Comparison of ENCODE assay signal across 21 cellular contexts in genomic region chr9:116166713-116167112, GRCh38. TPM values are rescaled to one million over a fixed set of nuclear protein-coding genes. Genes with fewer than 3 reads are reported as not detected.
DNase-seq lines count a peak whose midpoint lies in the region; ATAC-seq, FAIRE-seq and TF ChIP-seq lines count a peak whose summit lies in the region.
"Had no signal": no experiment of that assay in that cellular context is flagged by ENCODE, and none has a peak within 500 bp of the region (broad histone marks: within the 10 kb centered on the region; RNA-seq: fewer than 3 reads in every experiment).

No MANE protein-coding gene starts in this region.

- no peak overlapping the region for H3K27ac ChIP-seq in DOHH2 (ENCODE audit: low read depth, low read length)
- H3K27ac ChIP-seq in foreskin keratinocyte = no peak overlapping the region
- no peak overlapping the region for H3K27ac ChIP-seq in spleen
- H3K27ac ChIP-seq: BLaER1, heart right ventricle had no signal

- H3K9ac ChIP-seq in adipocyte (ENCODE audit: low read length) = no peak overlapping the region
- H3K9ac ChIP-seq: BLaER1 had no signal

- no peaks in the 10 kb centered on the region for H3F3A ChIP-seq in DOHH2 (ENCODE audit: control insufficient read depth, insufficient read depth)

- H3K4me1 ChIP-seq in DOHH2 (ENCODE audit: control insufficient read depth, low read length) = no peaks in the 10 kb centered on the region
- peaks cover 29% of the 10 kb centered on the region for H3K4me1 ChIP-seq in adipocyte (ENCODE audit: control insufficient read depth, insufficient read depth, low read length)
- no peaks in the 10 kb centered on the region for H3K4me1 ChIP-seq in foreskin keratinocyte
- H3K4me1 ChIP-seq in spleen = no peaks in the 10 kb centered on the region
- H3K4me1 ChIP-seq: BLaER1 had no signal

- no peaks in the 10 kb centered on the region for H4K20me1 ChIP-seq in DOHH2 (ENCODE audit: control insufficient read depth, insufficient read depth, low read depth, low read length)
- H4K20me1 ChIP-seq: BLaER1 had no signal

- no peak overlapping the region for H3K4me3 Mint-ChIP-seq in HFFc6
- H3K4me3 Mint-ChIP-seq: activated naive CD4-positive, alpha-beta T cell treated with anti-CD3 and anti-CD28 coated beads, Interleukin-2, amount 50 U/mL, for 24 hours; stimulated activated naive CD8-positive, alpha-beta T cell treated with anti-CD3 and anti-CD28 coated beads, Interleukin-15, Interleukin-2, amounts not matched to agents 100 ng/mL and 50 ng/mL, for 24 hours had no signal

- H3K27me3 ChIP-seq in DOHH2 (ENCODE audit: control insufficient read depth, low read length) (peaks cover 3% of the 10 kb centered on the region; the same call in 1 of the 2 replicates), adipocyte (replicated peaks; ENCODE audit: control insufficient read depth, insufficient read depth, low read length) (no peaks in the 10 kb centered on the region), foreskin keratinocyte (peaks cover 21% of the 10 kb centered on the region), MG63 (no peaks in the 10 kb centered on the region), spleen (replicated peaks in 1 of 7) (no peaks in the 10 kb centered on the region)
- H3K27me3 ChIP-seq: BLaER1, heart right ventricle had no signal

- 90 to 92% (median 91%) methylated on average over 1 of the region's 1 CpG for WGBS in spleen, 5 donors

- no peaks in the 10 kb centered on the region for H3K36me3 ChIP-seq in DOHH2 (ENCODE audit: control insufficient read depth, low read length)
- H3K36me3 ChIP-seq in adipocyte (ENCODE audit: control insufficient read depth, insufficient read depth, low read length, severe bottlenecking) = no peaks in the 10 kb centered on the region
- H3K36me3 ChIP-seq in MG63 = no peaks in the 10 kb centered on the region
- no peaks in the 10 kb centered on the region for H3K36me3 ChIP-seq in spleen
- H3K36me3 ChIP-seq: BLaER1, heart right ventricle had no signal

- no peak for TF ChIP-seq POLR2A in spleen (IDR thresholded peaks at IDR 0.05)
- no peak for TF ChIP-seq POLR2A in GM12892 (IDR thresholded peaks at IDR 0.05; ENCODE audit: low read depth, low read length)

- H3K9me3 Mint-ChIP-seq in HFFc6 = no peaks in the 10 kb centered on the region
- H3K9me3 Mint-ChIP-seq: activated naive CD4-positive, alpha-beta T cell treated with anti-CD3 and anti-CD28 coated beads, Interleukin-2, amount 50 U/mL, for 24 hours; stimulated activated naive CD8-positive, alpha-beta T cell treated with anti-CD3 and anti-CD28 coated beads, Interleukin-15, Interleukin-2, amounts not matched to agents 100 ng/mL and 50 ng/mL, for 24 hours had no signal

- H3K4me2 ChIP-seq in DOHH2 (ENCODE audit: low read length) = no peak overlapping the region
- H3K4me2 ChIP-seq: BLaER1 had no signal

- H3K4me3 ChIP-seq in DOHH2 (ENCODE audit: low read length) (no peak overlapping the region), adipocyte (ENCODE audit: low read length) (no peak overlapping the region), MG63 (no peak overlapping the region), spleen (no peak overlapping the region)
- H3K4me3 ChIP-seq: BLaER1, heart right ventricle, mucosa of descending colon had no signal

- no peak for ATAC-seq in foreskin keratinocyte
- no peak for ATAC-seq in HG03175 (IDR thresholded peaks at IDR 0.05; ENCODE audit: unreplicated experiment)
- ATAC-seq: heart right ventricle, mucosa of descending colon had no signal

- H3K9me3 ChIP-seq in DOHH2 (ENCODE audit: control insufficient read depth, insufficient read depth, low read length) (no peaks in the 10 kb centered on the region), adipocyte (ENCODE audit: control insufficient read depth, low read length) (no peaks in the 10 kb centered on the region), MG63 (no peaks in the 10 kb centered on the region; the same call in 1 of the 2 replicates), spleen (no peaks in the 10 kb centered on the region)
- H3K9me3 ChIP-seq: BLaER1, heart right ventricle, mucosa of descending colon had no signal

- H3K4me1 Mint-ChIP-seq in HFFc6 (ENCODE audit: low read depth) = peaks cover 14% of the 10 kb centered on the region
- H3K4me1 Mint-ChIP-seq: activated naive CD4-positive, alpha-beta T cell treated with anti-CD3 and anti-CD28 coated beads, Interleukin-2, amount 50 U/mL, for 24 hours had no signal

- no peak for FAIRE-seq in GM12892 (lab: Jason Lieb, UNC)
- FAIRE-seq: GM12891, small intestine, urothelium cell line had no signal

- H3K27me3 Mint-ChIP-seq in HFFc6 (ENCODE audit: insufficient read depth) = peaks cover 1% of the 10 kb centered on the region; the same call in 1 of the 2 replicates
- H3K27me3 Mint-ChIP-seq: stimulated activated naive CD8-positive, alpha-beta T cell treated with anti-CD3 and anti-CD28 coated beads, Interleukin-15, Interleukin-2, amounts not matched to agents 100 ng/mL and 50 ng/mL, for 24 hours had no signal

- no peaks in the 10 kb centered on the region for H3K9me2 ChIP-seq in DOHH2 (replicated peaks; ENCODE audit: control insufficient read depth, low read length)

- TF ChIP-seq CTCF in DOHH2 (IDR thresholded peaks at IDR 0.05; ENCODE audit: low read depth, low read length, poor library complexity, severe bottlenecking) (peak; percentile 60), HFFc6 (IDR thresholded peaks at IDR 0.05) (peak; percentile 71), foreskin keratinocyte (conservative IDR thresholded peaks at IDR 0.05) (peak; percentile 51), spleen (IDR thresholded peaks at IDR 0.05 in 8 of 11, conservative IDR thresholded peaks at IDR 0.05 in 3 of 11) (no peak)

- intact Hi-C loops in spleen (cut with DNase I; ENCODE audit: low total_unique reads) = no loop called here

- no peak overlapping the region for H3K27ac Mint-ChIP-seq in HFFc6
- H3K27ac Mint-ChIP-seq: activated naive CD4-positive, alpha-beta T cell treated with anti-CD3 and anti-CD28 coated beads, Interleukin-2, amount 50 U/mL, for 24 hours; stimulated activated naive CD8-positive, alpha-beta T cell treated with anti-CD3 and anti-CD28 coated beads, Interleukin-15, Interleukin-2, amounts not matched to agents 100 ng/mL and 50 ng/mL, for 24 hours had no signal

- H3K79me2 ChIP-seq in DOHH2 (ENCODE audit: control insufficient read depth, low read length) = no peaks in the 10 kb centered on the region

- DNase-seq in HFFc6 = no peak
- DNase-seq in adipocyte (ENCODE audit: low read depth) = peak; percentile 49
- no peak for DNase-seq in foreskin keratinocyte
- DNase-seq in MG63 = no peak
- no peak for DNase-seq in spleen
- no peak for DNase-seq in GM12892 (ENCODE audit: insufficient read length)
- DNase-seq: central memory CD4-positive, alpha-beta T cell; heart right ventricle; mucosa of descending colon; NCI-H1694; NCI-H446 treated with DMSO at 0.1 percent for 48 hours; occipital lobe; small intestine had no signal

- no peaks in the 10 kb centered on the region for H3K36me3 Mint-ChIP-seq in HFFc6 (ENCODE audit: low read depth)
- H3K36me3 Mint-ChIP-seq: activated naive CD4-positive, alpha-beta T cell treated with anti-CD3 and anti-CD28 coated beads, Interleukin-2, amount 50 U/mL, for 24 hours had no signal

RNA-seq across cellular contexts. Expression of gene PAPPA, which starts 13.1 kb away (rescaled TPM):
- total RNA-seq in HFFc6 (2021; fragmentation: NEBNext Ultra II Directional; extraction: Animal tissue kit (Norgen Biotek cat#: 25700)) = 10 to 100 TPM in 5 of 6 experiments, 1 to 10 TPM in 1; 8.2 to 13.2 (median 12.3) TPM
- total RNA-seq in foreskin keratinocyte = 0.25 and 0.44 TPM in 2 replicates
- polyA plus RNA-seq in foreskin keratinocyte = 0.03 and 0.04 TPM in 2 replicates
- 0.10 TPM in 1 of 2 replicates, not detected in the other for total RNA-seq in MG63 (2014; rRNA removed; shearing (Covaris generic); ENCODE audit: low replicate concordance)
- total RNA-seq in spleen = 1 to 10 TPM in 2 of 7 donors, under 1 TPM in 5; 0.23 to 1.4 (median 0.72) TPM
- under 1 TPM; 0.13 to 0.18 (median 0.16) TPM for polyA plus RNA-seq in spleen
- 0.13 TPM for polyA plus RNA-seq in GM12892 (2012; ENCODE audit: missing spikeins)
- total RNA-seq: T-helper 1 cell treated with Interleukin-12 subunit alpha and Interleukin-12 subunit beta and Interleukin-4 antibody, amounts not matched to agents 30 ng/mL and 1 ng/mL, for 36 hours had no signal

Comparison
In these comparisons a context has a peak if more than half of its experiments do, and no peak if none do; other contexts are left out.
1. CTCF ChIP-seq: peak in DOHH2 (single experiment), HFFc6 (single experiment) and foreskin keratinocyte (single experiment); none in spleen (0 of 11).